Comparison of ENCODE assay signal across 9 cellular contexts in the genomic region with DNA sequence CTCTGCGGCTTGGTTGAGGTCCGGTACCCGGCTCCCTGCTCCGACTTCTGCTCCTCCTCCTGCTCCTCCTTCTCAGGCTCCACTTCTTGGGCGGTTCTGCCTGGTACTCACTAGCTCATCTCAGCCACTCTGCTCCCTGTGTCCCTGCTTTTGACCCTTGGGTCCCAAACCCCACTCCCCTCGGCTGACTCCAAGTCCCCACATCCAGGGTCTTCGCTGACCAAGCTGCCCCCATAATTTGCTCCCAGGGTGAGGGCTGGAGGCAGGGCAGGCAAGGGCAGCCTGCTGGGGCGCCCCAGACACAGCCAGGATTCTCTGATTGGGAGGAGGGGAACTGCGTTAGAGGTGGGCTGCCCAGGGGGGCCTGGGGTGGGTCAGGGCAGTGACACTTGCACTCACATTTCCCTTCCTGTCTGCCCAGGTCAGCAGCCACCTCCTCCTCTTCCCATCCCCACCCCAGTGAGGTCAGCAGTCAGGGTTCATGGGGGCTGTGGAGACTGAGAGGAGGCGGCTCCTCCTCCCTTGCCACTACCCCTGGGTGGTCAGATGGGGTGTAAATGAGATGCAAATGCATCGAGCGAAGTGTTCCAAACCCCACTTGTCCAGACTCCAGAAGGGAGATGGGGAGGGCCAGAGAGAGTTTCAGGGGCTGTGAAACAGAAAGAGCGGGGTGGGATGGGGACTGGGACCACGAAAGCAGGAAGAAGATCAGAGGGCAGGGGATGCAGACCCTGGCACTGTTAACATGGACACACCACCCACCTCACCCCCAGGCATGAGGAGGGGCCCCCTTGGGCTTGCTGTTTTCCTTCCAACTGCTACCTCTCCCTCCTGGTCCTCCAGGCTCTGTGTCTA. TPM values are rescaled to one million over a fixed set of nuclear protein-coding genes. Genes with fewer than 3 reads are reported as not detected.
DNase-seq lines count a peak whose midpoint lies in the region; ATAC-seq and TF ChIP-seq lines count a peak whose summit lies in the region.
"Had no signal": no experiment of that assay in that cellular context is flagged by ENCODE, and none has a peak within 500 bp of the region (broad histone marks: within the 10 kb centered on the region; RNA-seq: fewer than 3 reads in every experiment).

No MANE protein-coding gene starts in this region.

- no peak for ATAC-seq in CD4-positive, CD25-positive, alpha-beta regulatory T cell (ENCODE audit: low read depth in 2 of 2)
- no peak for ATAC-seq in IMR-90 (ENCODE audit: low read depth)
- ATAC-seq in HG03139 (IDR thresholded peaks at IDR 0.05; ENCODE audit: unreplicated experiment), result no peak
- ATAC-seq in left lung, result no peak
- no peak for ATAC-seq in HG03439 (IDR thresholded peaks at IDR 0.05; ENCODE audit: unreplicated experiment)

- H2AK9ac ChIP-seq in IMR-90 (replicated peaks; ENCODE audit: low read depth, low read length, poor library complexity), result peak overlapping the region; percentile 95

- POLR2A ChIA-PET in IMR-90 (lab: Charles Lee; ENCODE audit: unreplicated experiment), result interaction anchor here (1.1 kb wide), 1 partner anchor 19 kb away, joined by 4 read pairs; a partner anchor contains a TSS

- in situ Hi-C loops in IMR-90 (cut with MboI; ENCODE audit: low sequenced_read_pairs), result no loop called here

- H3K4me3 Mint-ChIP-seq in CD4-positive, CD25-positive, alpha-beta regulatory T cell, result peak overlapping the region; percentile 54 to 71 (median 66)
- peak overlapping the region; percentile 100 for H3K4me3 Mint-ChIP-seq in osteocyte (ENCODE audit: unreplicated experiment)

- H4K8ac ChIP-seq in IMR-90 (ENCODE audit: low read depth in 2 of 2, low read length in 2 of 2), result peak overlapping the region in 1 of 2 experiments; percentile 66; a peak in 1 of 4 replicates

- dilution Hi-C loops in IMR-90 (cut with HindIII; ENCODE audit: low sequenced_read_pairs, unreplicated experiment), result no loop called here

- CTCF ChIA-PET in IMR-90 (lab: Yijun Ruan, JAX), result interaction anchor here (1.8 kb wide), 1 partner anchor 64 kb away, joined by 4 read pairs; no protein-coding TSS in a partner anchor

- H4K91ac ChIP-seq in IMR-90 (ENCODE audit: insufficient read depth, low read depth, low read length), result peak overlapping the region; percentile 25; the same call in 1 of the 2 replicates

- TF ChIP-seq RAD21 in IMR-90 (IDR thresholded peaks at IDR 0.05; ENCODE audit: low read length), result no peak

- H3K36me3 Mint-ChIP-seq in CD4-positive, CD25-positive, alpha-beta regulatory T cell, result no peaks in the 10 kb centered on the region
- H3K36me3 Mint-ChIP-seq in osteocyte (ENCODE audit: unreplicated experiment), result peaks cover 2% of the 10 kb centered on the region

- no peak overlapping the region for H3K56ac ChIP-seq in IMR-90 (ENCODE audit: extremely low read depth, insufficient read depth, low read length)

- peaks cover 5 to 69% (median 21%) of the 10 kb centered on the region in 4 donors for H3K4me1 Mint-ChIP-seq in CD4-positive, CD25-positive, alpha-beta regulatory T cell
- peaks cover 59% of the 10 kb centered on the region for H3K4me1 Mint-ChIP-seq in osteocyte (ENCODE audit: unreplicated experiment)

- peak overlapping the region; percentile 98; the same call in 1 of the 2 replicates for H3K14ac ChIP-seq in IMR-90 (replicated peaks; ENCODE audit: low read depth, low read length)

- peaks cover 67% of the 10 kb centered on the region for H3K27me3 Mint-ChIP-seq in CD4-positive, CD25-positive, alpha-beta regulatory T cell
- H3K27me3 Mint-ChIP-seq in osteocyte (ENCODE audit: unreplicated experiment), result no peaks in the 10 kb centered on the region

- no peak overlapping the region for H2BK5ac ChIP-seq in IMR-90 (ENCODE audit: low read depth, low read length, poor library complexity, severe bottlenecking)

- H2BK120ac ChIP-seq in IMR-90 (ENCODE audit: low read depth, low read length), result peak overlapping the region; percentile 54; the same call in 1 of the 2 replicates

- H3K4me1 ChIP-seq in CD4-positive, CD25-positive, alpha-beta regulatory T cell (ENCODE audit: control insufficient read depth, insufficient read depth, low read length, poor library complexity, severe bottlenecking), result peaks cover 52% of the 10 kb centered on the region
- peaks cover 38% of the 10 kb centered on the region for H3K4me1 ChIP-seq in IMR-90 (ENCODE audit: control insufficient read depth, insufficient read depth, low read length)
- H3K4me1 ChIP-seq in left lung, result peaks cover 24 to 89% of the 10 kb centered on the region in 2 donors

- H3K23ac ChIP-seq in IMR-90 (ENCODE audit: low read depth, low read length), result peak overlapping the region; percentile 39; the same call in 1 of the 2 replicates

- H3K4me3 ChIP-seq in CD4-positive, CD25-positive, alpha-beta regulatory T cell (ENCODE audit: low read depth, low read length), result no peak overlapping the region
- no peak overlapping the region for H3K4me3 ChIP-seq in IMR-90 (ENCODE audit: insufficient read depth, low read depth, low read length)
- H3K4me3 ChIP-seq in fibroblast of villous mesenchyme (ENCODE audit: low read depth, low read length), result peak overlapping the region; percentile 79
- peak overlapping the region in 1 of 2 donors; percentile 49 for H3K4me3 ChIP-seq in left lung

- H3K36me3 ChIP-seq in CD4-positive, CD25-positive, alpha-beta regulatory T cell (ENCODE audit: control insufficient read depth, insufficient read depth, low read length), result no peaks in the 10 kb centered on the region
- H3K36me3 ChIP-seq in IMR-90 (ENCODE audit: control insufficient read depth, insufficient read depth, low read length) (peaks cover 16% of the 10 kb centered on the region), left lung (peaks cover 0 to 11% of the 10 kb centered on the region in 2 donors)

- H3K9ac ChIP-seq in IMR-90 (ENCODE audit: low read depth, low read length), result peak overlapping the region; percentile 1; the same call in 1 of the 2 replicates

- H2AK5ac ChIP-seq in IMR-90 (ENCODE audit: low read depth, low read length), result peak overlapping the region; percentile 87

- no peak overlapping the region for H3K27ac ChIP-seq in CD4-positive, CD25-positive, alpha-beta regulatory T cell (ENCODE audit: insufficient read depth, low read length, poor library complexity, severe bottlenecking)
- H3K27ac ChIP-seq in IMR-90 (ENCODE audit: insufficient read depth, low read length) (no peak overlapping the region), left lung (no peak overlapping the region)

- H3K9me3 Mint-ChIP-seq in CD4-positive, CD25-positive, alpha-beta regulatory T cell, result peaks cover 0 to 3% (median 0%) of the 10 kb centered on the region in 7 donors
- H3K9me3 Mint-ChIP-seq in osteocyte (ENCODE audit: unreplicated experiment), result no peaks in the 10 kb centered on the region

- no peak overlapping the region for H2BK20ac ChIP-seq in IMR-90 (ENCODE audit: low read depth, low read length)

- no peak for TF ChIP-seq POLR2A in IMR-90 (IDR thresholded peaks at IDR 0.05; ENCODE audit: low read depth, low read length)

- no CpG with 5 or more reads among the region's 14 CpGs for WGBS in IMR-90 (ENCODE audit: extremely low coverage in 2 of 2, insufficient read length in 1 of 2), 2 experiments

- no peak overlapping the region for H3K27ac Mint-ChIP-seq in CD4-positive, CD25-positive, alpha-beta regulatory T cell
- peak overlapping the region; percentile 99 for H3K27ac Mint-ChIP-seq in osteocyte (ENCODE audit: unreplicated experiment)

- H2BK15ac ChIP-seq in IMR-90 (ENCODE audit: low read depth, low read length), result no peak overlapping the region

- H3K18ac ChIP-seq in IMR-90 (ENCODE audit: low read depth, low read length), result no peak overlapping the region

- BruUV-seq in IMR-90 (replicated peaks; lab: Mats Ljungman, UMichigan), result no TSS peak

- no peak for DNase-seq in CD4-positive, CD25-positive, alpha-beta regulatory T cell
- no peak for DNase-seq in IMR-90
- DNase-seq in fibroblast of villous mesenchyme (ENCODE audit: low read depth), result no peak
- DNase-seq in osteocyte (ENCODE audit: extremely low spot score, unreplicated experiment), result no peak
- DNase-seq in effector CD4-positive, alpha-beta T cell, result no peak
- DNase-seq in left lung, result no peak
- DNase-seq: NCI-H510A had no signal

- H3K9me3 ChIP-seq in CD4-positive, CD25-positive, alpha-beta regulatory T cell (ENCODE audit: control insufficient read depth in 2 of 2, low read length in 2 of 2), result no peaks in the 10 kb centered on the region
- H3K9me3 ChIP-seq in IMR-90 (ENCODE audit: control insufficient read depth, insufficient read depth, low read length) (no peaks in the 10 kb centered on the region), left lung (no peaks in the 10 kb centered on the region)

- peak overlapping the region; percentile 73 for H3K4me2 ChIP-seq in IMR-90 (ENCODE audit: low read depth, low read length)

- peaks cover 20% of the 10 kb centered on the region for H3K27me3 ChIP-seq in CD4-positive, CD25-positive, alpha-beta regulatory T cell (ENCODE audit: control insufficient read depth, insufficient read depth, low read length)
- H3K27me3 ChIP-seq in IMR-90 (ENCODE audit: control insufficient read depth, insufficient read depth, low read length) (no peaks in the 10 kb centered on the region), left lung (peaks cover 15 to 75% of the 10 kb centered on the region in 2 donors)

- peaks cover 12 to 79% of the 10 kb centered on the region in 2 experiments for H3K79me1 ChIP-seq in IMR-90 (ENCODE audit: low read depth in 1 of 2, low read length in 2 of 2)

- TF ChIP-seq CTCF in IMR-90 (conservative IDR thresholded peaks at IDR 0.05; ENCODE audit: low read depth, low read length) (no peak), fibroblast of villous mesenchyme (IDR thresholded peaks at IDR 0.05; ENCODE audit: insufficient read depth, low read depth, low read length) (no peak), osteocyte (IDR thresholded peaks at IDR 0.05) (no peak), left lung (IDR thresholded peaks at IDR 0.05) (no peak)

- intact Hi-C loops in IMR-90 (cut with micrococcal nuclease), result no loop called here
- intact Hi-C loops in left lung (cut with DNase I), result loop anchor here in 1 of 2 donors (10.0 kb wide), 1 partner anchor 58 kb away; no protein-coding TSS in a partner anchor

- peak overlapping the region; percentile 77 for H2AFZ ChIP-seq in IMR-90 (replicated peaks; ENCODE audit: low read length, poor library complexity)

- peaks cover 14% of the 10 kb centered on the region for H3K9me1 ChIP-seq in IMR-90 (ENCODE audit: insufficient read depth, low read length)

- H3K4ac ChIP-seq in IMR-90 (ENCODE audit: low read depth, low read length), result peak overlapping the region; percentile 94

- H4K5ac ChIP-seq in IMR-90 (ENCODE audit: low read depth, low read length), result no peak overlapping the region

- H4K20me1 ChIP-seq in IMR-90 (ENCODE audit: insufficient read depth, low read length), result peaks cover 23% of the 10 kb centered on the region

RNA-seq across cellular contexts. Expression of a gene that starts 2.1 kb away (rescaled TPM):
- 4.7 TPM for total RNA-seq in CD4-positive, CD25-positive, alpha-beta regulatory T cell
- polyA plus RNA-seq in CD4-positive, CD25-positive, alpha-beta regulatory T cell, result 1 to 10 TPM; 1.5 to 4.4 (median 2.1) TPM
- total RNA-seq in IMR-90 (2012; rRNA removed), result 33.1 and 37.5 TPM in 2 replicates
- polyA plus RNA-seq in IMR-90 (2012; rRNA removed), result 43.8 and 48.5 TPM in 2 replicates
- polyA plus RNA-seq in IMR-90 (2012; cell fraction: cytosol; rRNA removed), result 28.8 and 30.9 TPM in 2 replicates
- polyA plus RNA-seq in IMR-90 (2012; cell fraction: nucleus; rRNA removed; ENCODE audit: low replicate concordance), result 250 and 259 TPM in 2 replicates
- 32.0 and 49.3 TPM in 2 replicates for total RNA-seq in fibroblast of villous mesenchyme
- total RNA-seq in osteocyte, result 88.7 and 96.9 TPM in 2 replicates
- 10 to 100 TPM; 45.5 to 49.4 TPM for total RNA-seq in left lung

RNA-seq across cellular contexts. Expression of a gene that starts 14.1 kb away (rescaled TPM):
- total RNA-seq in CD4-positive, CD25-positive, alpha-beta regulatory T cell, result 38.8 TPM
- 10 to 100 TPM; 18.8 to 24.8 (median 23.0) TPM for polyA plus RNA-seq in CD4-positive, CD25-positive, alpha-beta regulatory T cell
- total RNA-seq in IMR-90 (2012; rRNA removed), result 26.2 and 26.9 TPM in 2 replicates
- 77.0 and 80.0 TPM in 2 replicates for polyA plus RNA-seq in IMR-90 (2012; rRNA removed)
- polyA plus RNA-seq in IMR-90 (2012; cell fraction: cytosol; rRNA removed), result 51.8 and 111 TPM in 2 replicates
- polyA plus RNA-seq in IMR-90 (2012; cell fraction: nucleus; rRNA removed; ENCODE audit: low replicate concordance), result 105 and 225 TPM in 2 replicates
- 80.9 and 90.7 TPM in 2 replicates for total RNA-seq in fibroblast of villous mesenchyme
- total RNA-seq in osteocyte, result 89.5 and 93.2 TPM in 2 replicates
- total RNA-seq in left lung, result 10 to 100 TPM; 44.0 to 53.8 TPM

RNA-seq across cellular contexts. Expression of a gene that starts 19.4 kb away (rescaled TPM):
- 16.3 TPM for total RNA-seq in CD4-positive, CD25-positive, alpha-beta regulatory T cell
- polyA plus RNA-seq in CD4-positive, CD25-positive, alpha-beta regulatory T cell, result 10 to 100 TPM; 25.9 to 31.4 (median 29.7) TPM
- 100 and 103 TPM in 2 replicates for total RNA-seq in IMR-90 (2012; rRNA removed)
- 40.3 and 46.2 TPM in 2 replicates for polyA plus RNA-seq in IMR-90 (2012; rRNA removed)
- 20.3 and 26.3 TPM in 2 replicates for polyA plus RNA-seq in IMR-90 (2012; cell fraction: cytosol; rRNA removed)
- polyA plus RNA-seq in IMR-90 (2012; cell fraction: nucleus; rRNA removed; ENCODE audit: low replicate concordance), result 31.5 and 41.9 TPM in 2 replicates
- total RNA-seq in fibroblast of villous mesenchyme, result 47.7 and 70.0 TPM in 2 replicates
- 43.9 and 47.5 TPM in 2 replicates for total RNA-seq in osteocyte
- 10 to 100 TPM; 27.1 to 40.6 TPM for total RNA-seq in left lung

RNA-seq across cellular contexts. Expression of a gene that starts 36.1 kb away (rescaled TPM):
- 3.8 TPM for total RNA-seq in CD4-positive, CD25-positive, alpha-beta regulatory T cell
- not detected for polyA plus RNA-seq in CD4-positive, CD25-positive, alpha-beta regulatory T cell
- total RNA-seq in IMR-90 (2012; rRNA removed) (not detected in 2 replicates), fibroblast of villous mesenchyme (not detected in 2 replicates), osteocyte (1.1 TPM in 1 of 2 replicates, not detected in the other), left lung (not detected)
- not detected in 2 replicates for polyA plus RNA-seq in IMR-90 (2012; rRNA removed)
- not detected in 2 replicates for polyA plus RNA-seq in IMR-90 (2012; cell fraction: cytosol; rRNA removed)
- not detected in 2 replicates for polyA plus RNA-seq in IMR-90 (2012; cell fraction: nucleus; rRNA removed; ENCODE audit: low replicate concordance)

RNA-seq across cellular contexts. Expression of a gene that starts 59.3 kb away (rescaled TPM):
- not detected for total RNA-seq in CD4-positive, CD25-positive, alpha-beta regulatory T cell
- polyA plus RNA-seq in CD4-positive, CD25-positive, alpha-beta regulatory T cell, result not detected
- total RNA-seq in IMR-90 (2012; rRNA removed), result not detected in 2 replicates
- polyA plus RNA-seq in IMR-90 (2012; rRNA removed), result not detected in 2 replicates
- not detected in 2 replicates for polyA plus RNA-seq in IMR-90 (2012; cell fraction: cytosol; rRNA removed)
- polyA plus RNA-seq in IMR-90 (2012; cell fraction: nucleus; rRNA removed; ENCODE audit: low replicate concordance), result not detected in 2 replicates
- total RNA-seq in fibroblast of villous mesenchyme, result not detected in 2 replicates
- not detected in 2 replicates for total RNA-seq in osteocyte
- not detected for total RNA-seq in left lung
